1 cellular context compared by ENCODE assay signal in the genomic region with DNA sequence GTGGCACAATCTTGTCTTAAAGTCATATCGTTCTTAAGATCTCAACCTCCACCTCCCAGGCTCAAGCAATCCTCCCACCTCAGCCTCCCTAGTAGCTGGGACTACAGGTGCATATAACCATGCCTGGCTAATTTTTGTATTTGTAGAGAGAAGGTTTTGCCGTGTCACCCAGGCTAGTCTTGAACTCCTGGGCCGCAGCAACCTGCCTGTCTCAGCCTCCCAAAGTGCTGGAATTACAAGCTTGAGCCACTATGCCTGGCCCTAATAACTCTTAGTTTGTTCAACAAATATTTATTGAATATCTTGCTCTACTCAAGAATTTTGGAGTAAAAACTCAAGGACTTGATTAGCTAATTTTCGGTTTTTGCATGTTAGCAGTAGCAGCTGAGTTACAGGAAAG.
TF ChIP-seq lines count a peak whose summit lies in the region.

No MANE protein-coding gene starts in this region.

TF ChIP-seq in K562, 482 proteins besides CTCF, POLR2A, EP300 and RAD21:
- no peak for TF ChIP-seq ZNF232 (CRISPR knock-in tag; IDR thresholded peaks at IDR 0.05)
- 0 out of 2 replicates have a peak, but pooled peaks have one; percentile 36 for TF ChIP-seq NFE2 (IDR thresholded peaks at IDR 0.05; ENCODE audit: low read depth)
